11 cellular contexts compared by ENCODE assay signal in genomic region chr5:14240366-14240765, GRCh38.
DNase-seq lines count a peak whose midpoint lies in the region; TF ChIP-seq lines count a peak whose summit lies in the region.
"Had no signal": no experiment of that assay in that cellular context is flagged by ENCODE, and none has a peak within 500 bp of the region (broad histone marks: within the 10 kb centered on the region; RNA-seq: fewer than 3 reads in every experiment).

No MANE protein-coding gene starts in this region.

- CTCF ChIA-PET in CD8-positive, alpha-beta memory T cell (lab: Charles Lee) = no interaction called here

- no peaks in the 10 kb centered on the region for H3K9me3 ChIP-seq in CD8-positive, alpha-beta memory T cell (ENCODE audit: low read length)

- no peak overlapping the region for H3K27ac ChIP-seq in CD8-positive, alpha-beta memory T cell (ENCODE audit: low read depth, low read length)

- no peaks in the 10 kb centered on the region for H3K4me1 ChIP-seq in CD8-positive, alpha-beta memory T cell (ENCODE audit: insufficient read depth, low read length)

- H3K9me3 Mint-ChIP-seq in chondrocyte (ENCODE audit: low read depth) (no peaks in the 10 kb centered on the region), osteocyte (ENCODE audit: unreplicated experiment) (no peaks in the 10 kb centered on the region)
- H3K9me3 Mint-ChIP-seq in CD8-positive, alpha-beta memory T cell = peaks cover 0 to 28% (median 0%) of the 10 kb centered on the region in 5 donors
- H3K9me3 Mint-ChIP-seq: T-cell had no signal

- DNase-seq in DMS 273 (lab: John Stamatoyannopoulos, UW; ENCODE audit: unreplicated experiment) = peak; percentile 70
- peak; percentile 82 for DNase-seq in NCI-H2171 treated with DMSO at 0.1 percent for 48 hours (lab: John Stamatoyannopoulos, UW)
- no peak for DNase-seq in chondrocyte (ENCODE audit: low spot score)
- no peak for DNase-seq in osteocyte (ENCODE audit: extremely low spot score, unreplicated experiment)
- no peak for DNase-seq in CD8-positive, alpha-beta memory T cell
- no peak for DNase-seq in cerebellar nuclear complex (lab: John Stamatoyannopoulos, UW)
- no peak for DNase-seq in DMS153 treated with DMSO at 0.1 percent for 48 hours (lab: John Stamatoyannopoulos, UW; ENCODE audit: unreplicated experiment)
- DNase-seq in NCI-H748 (lab: John Stamatoyannopoulos, UW; ENCODE audit: unreplicated experiment) = no peak
- DNase-seq: NCI-H187 treated with DMSO at 0.1 percent for 48 hours; stimulated activated naive CD4-positive, alpha-beta T cell treated with Interleukin-2 at 50 U/mL for 16 hours; T-cell had no signal

- no peak overlapping the region for H3K4me3 ChIP-seq in CD8-positive, alpha-beta memory T cell (ENCODE audit: low read length)

- no peak overlapping the region for H3K4me3 Mint-ChIP-seq in chondrocyte (ENCODE audit: unreplicated experiment)
- H3K4me3 Mint-ChIP-seq in osteocyte (ENCODE audit: unreplicated experiment) = no peak overlapping the region
- H3K4me3 Mint-ChIP-seq in CD8-positive, alpha-beta memory T cell = no peak overlapping the region
- H3K4me3 Mint-ChIP-seq: T-cell had no signal

- POLR2A ChIA-PET in CD8-positive, alpha-beta memory T cell (lab: Charles Lee) = no interaction called here

- no peaks in the 10 kb centered on the region for H3K36me3 ChIP-seq in CD8-positive, alpha-beta memory T cell (ENCODE audit: insufficient read depth, low read length)

- TF ChIP-seq CTCF in chondrocyte (IDR thresholded peaks at IDR 0.05) (peak; percentile 48), osteocyte (IDR thresholded peaks at IDR 0.05) (peak; percentile 13)

- H3K27me3 Mint-ChIP-seq in chondrocyte (ENCODE audit: low read depth) (no peaks in the 10 kb centered on the region), osteocyte (ENCODE audit: unreplicated experiment) (no peaks in the 10 kb centered on the region)
- H3K27me3 Mint-ChIP-seq in CD8-positive, alpha-beta memory T cell = peaks cover 0 to 6% of the 10 kb centered on the region in 2 donors

- H3K27ac Mint-ChIP-seq in chondrocyte (ENCODE audit: unreplicated experiment) (peak overlapping the region; percentile 7), osteocyte (ENCODE audit: unreplicated experiment) (peak overlapping the region; percentile 80)
- H3K27ac Mint-ChIP-seq in CD8-positive, alpha-beta memory T cell = no peak overlapping the region
- H3K27ac Mint-ChIP-seq: T-cell had no signal

- no peaks in the 10 kb centered on the region for H3K27me3 ChIP-seq in CD8-positive, alpha-beta memory T cell (ENCODE audit: insufficient read depth, low read length, poor library complexity, severe bottlenecking)

- no peaks in the 10 kb centered on the region for H3K36me3 Mint-ChIP-seq in chondrocyte (ENCODE audit: low read depth)
- H3K36me3 Mint-ChIP-seq in osteocyte (ENCODE audit: unreplicated experiment) = no peaks in the 10 kb centered on the region
- no peaks in the 10 kb centered on the region for H3K36me3 Mint-ChIP-seq in CD8-positive, alpha-beta memory T cell
- H3K36me3 Mint-ChIP-seq: T-cell had no signal

- H3K4me1 Mint-ChIP-seq in chondrocyte (ENCODE audit: low read depth) (peaks cover 84% of the 10 kb centered on the region), osteocyte (ENCODE audit: unreplicated experiment) (peaks cover 77% of the 10 kb centered on the region)
- H3K4me1 Mint-ChIP-seq in CD8-positive, alpha-beta memory T cell = no peaks in the 10 kb centered on the region
- H3K4me1 Mint-ChIP-seq: T-cell had no signal

Comparison
In these comparisons a context has a peak if more than half of its experiments do, and no peak if none do; other contexts are left out.
1. DNase-seq: peak in DMS 273 (single experiment) and NCI-H2171 treated with DMSO at 0.1 percent for 48 hours (single experiment); none in chondrocyte (single experiment), osteocyte (single experiment), CD8-positive, alpha-beta memory T cell (0 of 5), cerebellar nuclear complex (0 of 2), DMS153 treated with DMSO at 0.1 percent for 48 hours (single experiment) and NCI-H748 (single experiment).
2. H3K27ac Mint-ChIP-seq: peak in chondrocyte (single experiment) and osteocyte (single experiment); none in CD8-positive, alpha-beta memory T cell (0 of 8).